Comparison of ENCODE assay signal across 2 cellular contexts in the genomic region with DNA sequence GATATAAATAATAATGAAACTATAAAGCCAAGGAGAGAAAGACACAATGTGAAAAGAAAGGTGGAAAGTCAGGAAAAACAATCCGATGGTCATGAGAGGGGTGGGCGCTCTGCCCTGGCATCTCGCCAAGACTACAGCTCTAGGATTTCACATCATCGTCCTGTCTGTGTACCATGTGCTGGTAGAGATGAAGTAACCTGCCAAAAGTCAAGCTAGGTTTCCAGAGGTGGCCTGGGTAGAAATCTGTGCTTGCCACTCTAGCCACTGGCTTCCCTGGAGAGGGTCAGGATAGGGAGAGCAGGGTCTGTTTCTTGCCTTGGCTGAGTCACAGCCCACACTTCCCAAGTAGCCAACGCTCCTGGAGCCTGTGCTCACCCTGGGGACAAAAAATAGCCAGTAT.
TF ChIP-seq lines count a peak whose summit lies in the region.

No MANE protein-coding gene starts in this region.

TF ChIP-seq in SK-N-SH, 30 proteins besides CTCF, POLR2A, EP300 and RAD21 (continued from another document):
- TF ChIP-seq TAF1 (IDR thresholded peaks at IDR 0.05; ENCODE audit: borderline replicate concordance, low read depth, low read length) (no peak), RFX5 (IDR thresholded peaks at IDR 0.05; ENCODE audit: low read length) (no peak), FOSL2 (IDR thresholded peaks at IDR 0.05; ENCODE audit: borderline replicate concordance, low read depth) (no peak)

TF ChIP-seq in SK-N-SH treated with all-trans-retinoic acid at 6 μM for 48 hours, 23 proteins besides CTCF, POLR2A, EP300 and RAD21:
- TF ChIP-seq, protein P1, sequence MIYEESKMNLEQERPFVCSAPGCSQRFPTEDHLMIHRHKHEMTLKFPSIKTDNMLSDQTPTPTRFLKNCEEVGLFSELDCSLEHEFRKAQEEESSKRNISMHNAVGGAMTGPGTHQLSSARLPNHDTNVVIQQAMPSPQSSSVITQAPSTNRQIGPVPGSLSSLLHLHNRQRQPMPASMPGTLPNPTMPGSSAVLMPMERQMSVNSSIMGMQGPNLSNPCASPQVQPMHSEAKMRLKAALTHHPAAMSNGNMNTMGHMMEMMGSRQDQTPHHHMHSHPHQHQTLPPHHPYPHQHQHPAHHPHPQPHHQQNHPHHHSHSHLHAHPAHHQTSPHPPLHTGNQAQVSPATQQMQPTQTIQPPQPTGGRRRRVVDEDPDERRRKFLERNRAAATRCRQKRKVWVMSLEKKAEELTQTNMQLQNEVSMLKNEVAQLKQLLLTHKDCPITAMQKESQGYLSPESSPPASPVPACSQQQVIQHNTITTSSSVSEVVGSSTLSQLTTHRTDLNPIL (CRISPR knock-in tag; IDR thresholded peaks at IDR 0.05; ENCODE audit: low read depth), result no peak
- TF ChIP-seq ZNF565 (CRISPR knock-in tag; conservative IDR thresholded peaks at IDR 0.05; ENCODE audit: low read depth), result no peak
- no peak for TF ChIP-seq GLIS3 (CRISPR knock-in tag; IDR thresholded peaks at IDR 0.05)
- TF ChIP-seq ZFP30 (CRISPR knock-in tag; IDR thresholded peaks at IDR 0.05), result no peak
- TF ChIP-seq ZNF8 (CRISPR knock-in tag; IDR thresholded peaks at IDR 0.05), result no peak
- no peak for TF ChIP-seq ARNTL (CRISPR knock-in tag; IDR thresholded peaks at IDR 0.05; ENCODE audit: borderline replicate concordance, low read depth)
